In genomic region chr16:24452724-24453123, GRCh38 we compare ENCODE assay signal across 30 cellular contexts.
"Had no signal": no experiment of that assay in that cellular context is flagged by ENCODE, and none has a peak within 500 bp of the region (broad histone marks: within the 10 kb centered on the region; RNA-seq: fewer than 3 reads in every experiment).

No MANE protein-coding gene starts in this region.

- H3K4me1 ChIP-seq: left lung, lower lobe of right lung, pancreas, prostate gland, stomach, testis, thyroid gland, transverse colon, upper lobe of left lung, vagina had no signal

- H3K36me3 Mint-ChIP-seq: naive thymus-derived CD8-positive, alpha-beta T cell; stimulated activated naive B cell treated with anti-CD40 and anti-IgM and Interleukin-4, amounts not matched to agents 10 μg/mL and 1 μg/mL and 100 μg/mL, for 72 hours had no signal

- H3K4me1 Mint-ChIP-seq: naive thymus-derived CD8-positive, alpha-beta T cell; nephron; neural crest cell; stimulated activated naive B cell treated with anti-CD40 and anti-IgM and Interleukin-4, amounts not matched to agents 10 μg/mL and 1 μg/mL and 100 μg/mL, for 72 hours had no signal

- ATAC-seq: left colon; left lung; lower lobe of right lung; naive thymus-derived CD8-positive, alpha-beta T cell; pancreas; right cardiac atrium; sciatic nerve; stimulated activated naive B cell treated with anti-CD40 and anti-IgM and Interleukin-4, amounts not matched to agents 10 μg/mL and 1 μg/mL and 100 μg/mL, for 72 hours; stimulated activated naive CD8-positive, alpha-beta T cell treated with anti-CD3 and anti-CD28 coated beads, Interleukin-15, Interleukin-2, amounts not matched to agents 100 U/mL and 50 U/mL, for 24 hours had no signal

- H3K9me3 Mint-ChIP-seq: nephron; neural crest cell; stimulated activated naive B cell treated with anti-CD40 and anti-IgM and Interleukin-4, amounts not matched to agents 10 μg/mL and 1 μg/mL and 100 μg/mL, for 72 hours had no signal

- H3K4me3 ChIP-seq: left lung, lower lobe of right lung, pancreas, prostate gland, skin epidermis, stomach, testis, thyroid gland, transverse colon, upper lobe of left lung, vagina had no signal

- FAIRE-seq: keratinocyte, pancreas had no signal

- H3K4me3 Mint-ChIP-seq: naive thymus-derived CD8-positive, alpha-beta T cell; nephron; neural crest cell; stimulated activated naive B cell treated with anti-CD40 and anti-IgM and Interleukin-4, amounts not matched to agents 10 μg/mL and 1 μg/mL and 100 μg/mL, for 72 hours had no signal

- H3K27me3 ChIP-seq: testis, thyroid gland, transverse colon, upper lobe of left lung, vagina had no signal

- H3K36me3 ChIP-seq: left lung, lower lobe of right lung, pancreas, prostate gland, stomach, thyroid gland, transverse colon, upper lobe of left lung, vagina had no signal

- H3K27ac ChIP-seq: left lung, lower lobe of right lung, pancreas, prostate gland, skin epidermis, stomach, testis, thyroid gland, transverse colon, upper lobe of left lung, vagina had no signal

- H3K27ac Mint-ChIP-seq: naive thymus-derived CD8-positive, alpha-beta T cell; nephron; stimulated activated naive B cell treated with anti-CD40 and anti-IgM and Interleukin-4, amounts not matched to agents 10 μg/mL and 1 μg/mL and 100 μg/mL, for 72 hours had no signal

- H3K9me3 ChIP-seq: left lung, lower lobe of right lung, pancreas, prostate gland, stomach, testis, thyroid gland, transverse colon, upper lobe of left lung, vagina had no signal

- DNase-seq: kidney glomerular epithelial cell; left colon; left lung; lower lobe of right lung; mammary epithelial cell; mesenchymal stem cell; naive thymus-derived CD8-positive, alpha-beta T cell; nucleus accumbens; pancreas; posterior cingulate gyrus; retina; right cardiac atrium; stimulated activated CD4-positive, alpha-beta T cell treated with anti-CD3 and anti-CD28 coated beads, Interleukin-12 subunit alpha, Interleukin-12 subunit beta, amount 100 ng/mL, for 4 hours; stimulated activated CD4-positive, alpha-beta T cell treated with anti-CD3 and anti-CD28 coated beads, Interleukin-15, amount 100 ng/mL, for 24 hours; stimulated activated CD4-positive, alpha-beta T cell treated with anti-CD3 and anti-CD28 coated beads, Interleukin-2, amount 100 ng/mL, for 24 hours; stimulated activated CD4-positive, alpha-beta T cell treated with anti-CD3 and anti-CD28 coated beads, Interleukin-4, amount 100 ng/mL, for 1 hour; stimulated activated naive B cell treated with anti-CD40 and anti-IgM and Interleukin-4, amounts not matched to agents 10 μg/mL and 1 μg/mL and 100 μg/mL, for 72 hours; stimulated activated naive CD8-positive, alpha-beta T cell treated with anti-CD3 and anti-CD28 coated beads, Interleukin-15, Interleukin-2, amounts not matched to agents 100 U/mL and 50 U/mL, for 24 hours; stomach; testis; thyroid gland; transverse colon; upper lobe of left lung had no signal
